32 cellular contexts compared by ENCODE assay signal in the genomic region with DNA sequence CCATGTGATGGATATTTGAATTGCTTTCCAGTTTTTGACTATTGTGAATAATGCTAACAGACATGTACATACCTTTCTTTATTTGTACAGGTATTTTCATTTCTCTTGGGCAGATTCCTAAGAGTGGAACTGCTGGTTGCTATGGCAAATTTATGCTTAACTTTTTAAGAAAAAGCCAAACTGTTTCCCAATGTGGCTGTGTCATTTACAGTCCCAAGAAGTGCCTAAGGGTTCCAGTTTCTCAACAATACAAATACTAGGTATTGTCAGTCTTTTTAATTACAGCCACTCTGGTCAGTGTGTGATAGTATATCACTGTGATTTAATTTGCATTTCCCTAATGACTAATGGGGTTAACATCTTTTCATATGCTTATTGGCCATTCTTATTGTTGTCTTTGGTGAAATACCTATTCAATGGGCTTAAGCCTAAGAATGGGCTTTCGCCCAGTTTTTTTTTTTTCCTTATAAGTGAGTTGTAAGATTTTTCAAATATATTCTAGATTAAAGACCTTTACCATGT.
"Had no signal": no experiment of that assay in that cellular context is flagged by ENCODE, and none has a peak within 500 bp of the region (broad histone marks: within the 10 kb centered on the region; RNA-seq: fewer than 3 reads in every experiment).

No MANE protein-coding gene starts in this region.

- H3K36me3 ChIP-seq: ascending aorta, MG63 had no signal

- FAIRE-seq: TTC549 had no signal

- H3K27ac Mint-ChIP-seq: activated CD8-positive, alpha-beta memory T cell treated with anti-CD3 and anti-CD28 coated beads, Interleukin-2, amount 10 ng/mL, durations not matched to agents 7 days and 5 days; activated CD8-positive, alpha-beta T cell treated with anti-CD3 and anti-CD28 coated beads, Interleukin-2, amount 10 ng/mL, durations not matched to agents 7 days and 5 days; activated naive CD4-positive, alpha-beta T cell treated with anti-CD3 and anti-CD28 coated beads, Interleukin-2, amount 50 U/mL, for 72 hours; activated naive CD8-positive, alpha-beta T cell treated with anti-CD3 and anti-CD28 coated beads, Interleukin-2, amount 50 U/mL, for 24 hours; activated T-cell treated with anti-CD3 and anti-CD28 coated beads, Interleukin-2, amount 50 U/mL, for 24 hours had no signal

- H3K9me3 ChIP-seq: ascending aorta, MG63 had no signal

- H3K9ac ChIP-seq: KMS-11 had no signal

- H3K36me3 Mint-ChIP-seq: activated naive CD4-positive, alpha-beta T cell treated with anti-CD3 and anti-CD28 coated beads, Interleukin-2, amount 50 U/mL, for 72 hours; T-cell had no signal

- H3K9me3 Mint-ChIP-seq: activated naive CD4-positive, alpha-beta T cell treated with anti-CD3 and anti-CD28 coated beads, Interleukin-2, amount 50 U/mL, for 72 hours; activated naive CD8-positive, alpha-beta T cell treated with anti-CD3 and anti-CD28 coated beads, Interleukin-2, amount 50 U/mL, for 24 hours; activated T-cell treated with anti-CD3 and anti-CD28 coated beads, Interleukin-2, amount 50 U/mL, for 24 hours; brain; T-cell had no signal

- H3K27ac ChIP-seq: ascending aorta, KMS-11, VCaP had no signal

- ATAC-seq: activated CD4-positive, CD25-positive, alpha-beta regulatory T cell treated with anti-CD3 and anti-CD28 coated beads, Interleukin-2, amount 50 U/mL, for 24 hours; activated CD8-positive, alpha-beta memory T cell treated with anti-CD3 and anti-CD28 coated beads, Interleukin-2, amount 10 ng/mL, durations not matched to agents 7 days and 5 days; activated CD8-positive, alpha-beta T cell treated with anti-CD3 and anti-CD28 coated beads, Interleukin-2, amount 10 ng/mL, durations not matched to agents 7 days and 5 days; activated naive CD4-positive, alpha-beta T cell treated with anti-CD3 and anti-CD28 coated beads, Interleukin-2, amount 50 U/mL, for 72 hours; activated naive CD8-positive, alpha-beta T cell treated with anti-CD3 and anti-CD28 coated beads, Interleukin-2, amount 50 U/mL, for 24 hours; T-cell had no signal

- DNase-seq: activated CD4-positive, alpha-beta T cell treated with anti-CD3 and anti-CD28 coated beads for 48 hours; activated CD4-positive, alpha-beta T cell treated with anti-CD3 and anti-CD28 coated beads, Interleukin-2, amount 50 U/mL, for 4 hours; activated CD8-positive, alpha-beta memory T cell treated with anti-CD3 and anti-CD28 coated beads, Interleukin-2, amount 10 ng/mL, durations not matched to agents 7 days and 5 days; activated CD8-positive, alpha-beta T cell treated with anti-CD3 and anti-CD28 coated beads, Interleukin-2, amount 10 ng/mL, durations not matched to agents 7 days and 5 days; activated effector memory CD4-positive, alpha-beta T cell treated with anti-CD3 and anti-CD28 coated beads, Interleukin-2, amount 50 U/mL, for 16 hours; activated naive CD4-positive, alpha-beta T cell treated with Interleukin-2 at 50 U/mL for 16 hours; activated naive CD8-positive, alpha-beta T cell treated with anti-CD3 and anti-CD28 coated beads, Interleukin-2, amount 50 U/mL, for 24 hours; activated T-cell treated with anti-CD3 and anti-CD28 coated beads, Interleukin-2, amount 50 U/mL, for 24 hours; amniotic stem cell; MG63; MV-4-11; NCI-H1092 treated with DMSO at 0.1 percent for 48 hours; NCI-H1417 treated with DMSO at 0.1 percent for 48 hours; NCI-H1694; NCI-H2029; NCI-H2107; NCI-H2171 treated with DMSO at 0.1 percent for 48 hours; NCI-H226; NCI-H526; NCI-H82; SIG-M5; T-cell; T-helper 2 cell; T1000 had no signal

- H3K4me3 ChIP-seq: ascending aorta, MG63, SK-N-MC had no signal

- H3K4me2 ChIP-seq: KMS-11 had no signal

- H3K27me3 ChIP-seq: ascending aorta, MG63 had no signal

- H3K4me3 Mint-ChIP-seq: activated CD8-positive, alpha-beta memory T cell treated with anti-CD3 and anti-CD28 coated beads, Interleukin-2, amount 10 ng/mL, durations not matched to agents 7 days and 5 days; activated CD8-positive, alpha-beta T cell treated with anti-CD3 and anti-CD28 coated beads, Interleukin-2, amount 10 ng/mL, durations not matched to agents 7 days and 5 days; activated naive CD8-positive, alpha-beta T cell treated with anti-CD3 and anti-CD28 coated beads, Interleukin-2, amount 50 U/mL, for 24 hours; activated T-cell treated with anti-CD3 and anti-CD28 coated beads, Interleukin-2, amount 50 U/mL, for 24 hours; T-cell had no signal

- H3K27me3 Mint-ChIP-seq: activated CD8-positive, alpha-beta memory T cell treated with anti-CD3 and anti-CD28 coated beads, Interleukin-2, amount 10 ng/mL, durations not matched to agents 7 days and 5 days; activated naive CD8-positive, alpha-beta T cell treated with anti-CD3 and anti-CD28 coated beads, Interleukin-2, amount 50 U/mL, for 24 hours; activated T-cell treated with anti-CD3 and anti-CD28 coated beads, Interleukin-2, amount 50 U/mL, for 24 hours; brain; T-cell had no signal
